8 cellular contexts compared by ENCODE assay signal in genomic region chr6:17394192-17394611, GRCh38. TPM values are rescaled to one million over a fixed set of nuclear protein-coding genes. Genes with fewer than 3 reads are reported as not detected.
DNase-seq lines count a peak whose midpoint lies in the region; ATAC-seq and TF ChIP-seq lines count a peak whose summit lies in the region.

No MANE protein-coding gene starts in this region.

- intact Hi-C loops in HCT116 (cut with micrococcal nuclease) (no loop called here), uterus (cut with DNase I; ENCODE audit: low total_unique reads) (no loop called here)

- TF ChIP-seq POLR2A in HCT116 (IDR thresholded peaks at IDR 0.05; ENCODE audit: borderline replicate concordance, extremely low read depth, insufficient read depth, insufficient read length) (no peak), uterus (IDR thresholded peaks at IDR 0.05) (no peak)

- peak overlapping the region; percentile 36 for H2AFZ ChIP-seq in HCT116 (ENCODE audit: low read depth, low read length, poor library complexity, severe bottlenecking)

- peak overlapping the region; percentile 64 for H3K9ac ChIP-seq in HCT116 (ENCODE audit: low read length)

- TF ChIP-seq RAD21 in HCT116 (IDR thresholded peaks at IDR 0.05; ENCODE audit: low read depth), result no peak

- CTCF ChIA-PET in HCT116 (lab: Charles Lee), result no interaction called here

- ATAC-seq in HCT116 (peak; percentile 73), HG03139 (IDR thresholded peaks at IDR 0.05; ENCODE audit: unreplicated experiment) (no peak), GM18502 (IDR thresholded peaks at IDR 0.05; ENCODE audit: poor library complexity, unreplicated experiment) (no peak)

- H3K27me3 ChIP-seq in HCT116 (ENCODE audit: insufficient read depth, low read length) (no peaks in the 10 kb centered on the region), uterus (no peaks in the 10 kb centered on the region)

- no peaks in the 10 kb centered on the region for H3K9me2 ChIP-seq in HCT116 (ENCODE audit: insufficient read depth)

- RAD21 ChIA-PET in HCT116 (lab: Charles Lee; ENCODE audit: low non-redundant PET in 1 of 2, low total read pairs in 2 of 2, uncharacterized antibody in 2 of 2, unreplicated experiment in 2 of 2), result interaction anchor here in 1 of 2 experiments (0.7 kb wide), 2 partner anchors 111 to 112 kb away, joined by 3 to 5 read pairs; no protein-coding TSS in a partner anchor

- DNase-seq in AG08395 (ENCODE audit: low spot score), result peak; percentile 73
- DNase-seq in HCT116 (ENCODE audit: low read depth, low spot score), result peak; percentile 64
- peak; percentile 47 to 84 for DNase-seq in SW 1271 (lab: John Stamatoyannopoulos, UW)
- DNase-seq in epithelial cell of proximal tubule (ENCODE audit: low read depth), result peak; percentile 38
- DNase-seq in mucosa of gallbladder (ENCODE audit: low spot score), result peak; percentile 60
- peak; percentile 50 to 59 for DNase-seq in uterus

- BruUV-seq in HCT116 (replicated peaks; lab: Mats Ljungman, UMichigan), result no TSS peak

- H4K20me1 ChIP-seq in HCT116 (ENCODE audit: insufficient read depth), result no peaks in the 10 kb centered on the region

- POLR2A ChIA-PET in HCT116 (lab: Charles Lee), result interaction anchor here (0.6 kb wide), 1 partner anchor 60 kb away, joined by 3 read pairs; no protein-coding TSS in a partner anchor

- H3K4me2 ChIP-seq in HCT116 (ENCODE audit: low read length), result peak overlapping the region; percentile 80

- peaks cover 12% of the 10 kb centered on the region for H3K79me2 ChIP-seq in HCT116 (ENCODE audit: insufficient read depth, low read length)

- H3K4me1 ChIP-seq in HCT116 (ENCODE audit: control insufficient read depth in 1 of 2, insufficient read depth in 2 of 2, low read length in 2 of 2) (peaks cover 14 to 18% of the 10 kb centered on the region in 2 experiments), uterus (no peaks in the 10 kb centered on the region)

- no peak for TF ChIP-seq CTCF in HCT116 (IDR thresholded peaks at IDR 0.05 in 2 of 3, conservative IDR thresholded peaks at IDR 0.05 in 1 of 3; ENCODE audit: borderline replicate concordance in 1 of 3, insufficient read depth in 1 of 3, low read depth in 2 of 3, low read length in 2 of 3)
- TF ChIP-seq CTCF in epithelial cell of proximal tubule (conservative IDR thresholded peaks at IDR 0.05; ENCODE audit: low read depth, low read length), result no peak
- TF ChIP-seq CTCF in uterus (IDR thresholded peaks at IDR 0.05), result no peak

- H3K36me3 ChIP-seq in HCT116 (ENCODE audit: control insufficient read depth in 1 of 2, insufficient read depth in 2 of 2, low read length in 2 of 2) (no peaks in the 10 kb centered on the region), uterus (no peaks in the 10 kb centered on the region)

- H3K4me3 ChIP-seq in HCT116 (replicated peaks in 1 of 2; ENCODE audit: low read depth in 1 of 2, low read length in 2 of 2) (peak overlapping the region; percentile 55 to 76), epithelial cell of proximal tubule (ENCODE audit: low read depth, low read length) (peak overlapping the region; percentile 79), uterus (peak overlapping the region; percentile 69 to 85)

- H3K27ac ChIP-seq in HCT116 (ENCODE audit: low read depth, low read length) (peak overlapping the region; percentile 73), uterus (peak overlapping the region; percentile 89 to 98)

- no peaks in the 10 kb centered on the region for H3K9me3 ChIP-seq in HCT116 (ENCODE audit: control insufficient read depth in 1 of 2, insufficient read depth in 1 of 2, low read depth in 1 of 2, low read length in 2 of 2)
- H3K9me3 ChIP-seq in uterus, result no peaks in the 10 kb centered on the region

TF ChIP-seq in HCT116, 20 proteins besides CTCF, POLR2A, EP300 and RAD21:
- TF ChIP-seq SIN3A (IDR thresholded peaks at IDR 0.05; ENCODE audit: low read depth) (peak; percentile 58; the same call in 1 of the 2 replicates), REST (IDR thresholded peaks at IDR 0.05; ENCODE audit: low read depth) (no peak), ZFX (IDR thresholded peaks at IDR 0.05) (no peak), ATF3 (IDR thresholded peaks at IDR 0.05) (0 out of 2 replicates have a peak, but pooled peaks have one; percentile 48), POLR2AphosphoS5 (IDR thresholded peaks at IDR 0.05; ENCODE audit: low read depth, low read length) (peak; percentile 49; the same call in 1 of the 2 replicates), TCF7L2 (IDR thresholded peaks at IDR 0.05; ENCODE audit: borderline replicate concordance, extremely low read depth, insufficient read depth, insufficient read length) (no peak), ZNF274 (IDR thresholded peaks at IDR 0.05; ENCODE audit: low read depth, low read length) (no peak), FOSL1 (IDR thresholded peaks at IDR 0.05; ENCODE audit: low read depth) (peak; percentile 80), JUND (IDR thresholded peaks at IDR 0.05) (peak; percentile 85), SP1 (IDR thresholded peaks at IDR 0.05; ENCODE audit: low read depth) (0 out of 2 replicates have a peak, but pooled peaks have one; percentile 26), EZH2 (IDR thresholded peaks at IDR 0.05) (no peak), CEBPB (IDR thresholded peaks at IDR 0.05; ENCODE audit: low read depth) (no peak), MAX (IDR thresholded peaks at IDR 0.05) (no peak), EGR1 (IDR thresholded peaks at IDR 0.05; ENCODE audit: low read depth) (no peak)

RNA-seq across cellular contexts. Expression of gene CAP2, which starts 0.8 kb away (rescaled TPM):
- total RNA-seq in HCT116 (2021; ENCODE audit: unreplicated experiment), result 3.8 TPM
- polyA plus RNA-seq in HCT116 (2012), result 1.5 and 1.9 TPM in 2 replicates
- total RNA-seq in epithelial cell of proximal tubule, result 5.5 and 12.7 TPM in 2 replicates
- 32.0 TPM for total RNA-seq in mucosa of gallbladder
- 10 to 100 TPM; 11.8 to 27.6 (median 15.0) TPM for total RNA-seq in uterus
